ENCODE assay signal across 8 cellular contexts in the genomic region with DNA sequence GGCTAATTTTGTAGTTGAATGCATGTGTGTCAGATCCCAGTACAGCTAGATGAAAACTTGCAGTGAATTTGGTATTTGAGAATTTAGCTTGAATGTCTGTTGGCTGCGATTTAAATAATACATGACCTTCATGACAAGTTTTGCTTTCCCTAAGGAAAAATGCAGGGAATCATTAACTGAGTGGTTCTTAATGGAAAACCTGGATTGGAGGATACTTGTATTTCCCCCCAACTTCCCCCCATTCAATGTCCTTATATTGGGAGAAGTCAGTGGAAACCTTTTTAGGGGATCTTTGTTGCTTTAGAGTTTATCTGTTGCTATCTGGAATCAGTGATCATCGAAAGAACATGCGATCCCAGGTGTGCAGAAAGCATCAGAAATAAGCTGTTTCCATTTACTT. TPM values are rescaled to one million over a fixed set of nuclear protein-coding genes. Genes with fewer than 3 reads are reported as not detected.
DNase-seq lines count a peak whose midpoint lies in the region; ATAC-seq, FAIRE-seq and TF ChIP-seq lines count a peak whose summit lies in the region.
"Not testable (repeated sequence)": the region's sequence is repeated elsewhere in the genome, so short reads cannot be mapped to it uniquely, and the experiment has no call there.

No MANE protein-coding gene starts in this region.

- CTCF ChIA-PET in CD8-positive, alpha-beta memory T cell (lab: Charles Lee): interaction anchor here (1.6 kb wide), 1 partner anchor 206 kb away, joined by 5 read pairs; no protein-coding TSS in a partner anchor
- CTCF ChIA-PET in activated CD8-positive, alpha-beta T cell treated with anti-CD3 and anti-CD28 coated beads for 36 hours (lab: Charles Lee): interaction anchor here (2.2 kb wide), 1 partner anchor 39 kb away, joined by 9 read pairs; a partner anchor contains a TSS

- H3K4me3 ChIP-seq in CD8-positive, alpha-beta memory T cell (ENCODE audit: low read length); Karpas-422 (ENCODE audit: low read length); hepatocyte: not testable (repeated sequence)
- peak overlapping the region; percentile 23 for H3K4me3 ChIP-seq in astrocyte (ENCODE audit: insufficient read depth, low read depth, low read length)

- intact Hi-C loops in activated CD8-positive, alpha-beta T cell treated with anti-CD3 and anti-CD28 coated beads for 36 hours (cut with micrococcal nuclease): loop anchor here (5.0 kb wide), 1 partner anchor 207 kb away; no protein-coding TSS in a partner anchor

- 77% methylated on average over 3 of the region's 3 CpGs for WGBS in hepatocyte (ENCODE audit: low lambda C conversion rate, missing lambda C conversion rate)

- not testable (repeated sequence) for H3K27ac ChIP-seq in CD8-positive, alpha-beta memory T cell (ENCODE audit: low read depth, low read length); Karpas-422 (ENCODE audit: low read length); hepatocyte
- H3K27ac ChIP-seq in astrocyte (ENCODE audit: low read depth, low read length): peak overlapping the region; percentile 26

- H3K27me3 Mint-ChIP-seq in CD8-positive, alpha-beta memory T cell; astrocyte (ENCODE audit: low read depth, unreplicated experiment); effector memory CD8-positive, alpha-beta T cell: not testable (repeated sequence)
- peaks cover 20% of the 10 kb centered on the region for H3K27me3 Mint-ChIP-seq in activated CD8-positive, alpha-beta T cell treated with anti-CD3 and anti-CD28 coated beads for 36 hours
- peaks cover 29% of the 10 kb centered on the region for H3K27me3 Mint-ChIP-seq in nephron (ENCODE audit: low read depth)
- H3K27me3 Mint-ChIP-seq in stimulated activated naive CD8-positive, alpha-beta T cell treated with anti-CD3 and anti-CD28 coated beads, Interleukin-15, Interleukin-2, amounts not matched to agents 100 ng/mL and 50 ng/mL, for 24 hours: peaks cover 12% of the 10 kb centered on the region

- FAIRE-seq in astrocyte (lab: Jason Lieb, UNC): peak; percentile 59

- not testable (repeated sequence) for H2AFZ ChIP-seq in Karpas-422 (ENCODE audit: low read length); astrocyte (ENCODE audit: low read depth, low read length); hepatocyte

- not testable (repeated sequence) for DNase-seq in CD8-positive, alpha-beta memory T cell; Karpas-422; activated CD8-positive, alpha-beta T cell treated with anti-CD3 and anti-CD28 coated beads for 36 hours; astrocyte (ENCODE audit: low read depth); effector memory CD8-positive, alpha-beta T cell; hepatocyte (ENCODE audit: low spot score)

- not testable (repeated sequence) for H4K20me1 ChIP-seq in Karpas-422 (ENCODE audit: insufficient read depth, low read depth, low read length); astrocyte (ENCODE audit: insufficient read depth, low read length); hepatocyte (ENCODE audit: insufficient read depth, poor library complexity, severe bottlenecking)

- H3K36me3 ChIP-seq in CD8-positive, alpha-beta memory T cell (ENCODE audit: insufficient read depth, low read length); Karpas-422 (ENCODE audit: insufficient read depth, low read length); astrocyte (ENCODE audit: insufficient read depth, low read length); hepatocyte (replicated peaks; ENCODE audit: insufficient read depth, low read depth): not testable (repeated sequence)

- H3K9me2 ChIP-seq in Karpas-422 (replicated peaks; ENCODE audit: insufficient read depth, low read length); hepatocyte (replicated peaks; ENCODE audit: insufficient read depth): not testable (repeated sequence)

- not testable (repeated sequence) for H3K36me3 Mint-ChIP-seq in CD8-positive, alpha-beta memory T cell; activated CD8-positive, alpha-beta T cell treated with anti-CD3 and anti-CD28 coated beads for 36 hours (ENCODE audit: low read depth); astrocyte (ENCODE audit: low read depth, unreplicated experiment); effector memory CD8-positive, alpha-beta T cell (ENCODE audit: insufficient read depth); stimulated activated naive CD8-positive, alpha-beta T cell treated with anti-CD3 and anti-CD28 coated beads, Interleukin-15, Interleukin-2, amounts not matched to agents 100 ng/mL and 50 ng/mL, for 24 hours (ENCODE audit: low read depth)
- peaks cover 18% of the 10 kb centered on the region for H3K36me3 Mint-ChIP-seq in nephron (ENCODE audit: low read depth)

- H3K4me3 Mint-ChIP-seq in CD8-positive, alpha-beta memory T cell: peak overlapping the region; percentile 18 to 83 (median 72)
- H3K4me3 Mint-ChIP-seq in activated CD8-positive, alpha-beta T cell treated with anti-CD3 and anti-CD28 coated beads for 36 hours: peak overlapping the region; percentile 30
- H3K4me3 Mint-ChIP-seq in astrocyte (ENCODE audit: unreplicated experiment) (peak overlapping the region; percentile 54), nephron (peak overlapping the region; percentile 77 to 86 (median 78))
- peak overlapping the region; percentile 67 to 74 for H3K4me3 Mint-ChIP-seq in effector memory CD8-positive, alpha-beta T cell
- H3K4me3 Mint-ChIP-seq in stimulated activated naive CD8-positive, alpha-beta T cell treated with anti-CD3 and anti-CD28 coated beads, Interleukin-15, Interleukin-2, amounts not matched to agents 100 ng/mL and 50 ng/mL, for 24 hours: peak overlapping the region; percentile 8

- H3K9ac ChIP-seq in Karpas-422 (ENCODE audit: low read length); astrocyte (ENCODE audit: low read length): not testable (repeated sequence)

- H3K9me3 ChIP-seq in CD8-positive, alpha-beta memory T cell (ENCODE audit: low read length); Karpas-422 (ENCODE audit: low read length); astrocyte (ENCODE audit: insufficient read depth, low read depth, low read length); hepatocyte (ENCODE audit: low read depth): not testable (repeated sequence)

- POLR2A ChIA-PET in CD8-positive, alpha-beta memory T cell (lab: Charles Lee); activated CD8-positive, alpha-beta T cell treated with anti-CD3 and anti-CD28 coated beads for 36 hours (lab: Charles Lee): not testable (repeated sequence)

- H3K27me3 ChIP-seq in CD8-positive, alpha-beta memory T cell (ENCODE audit: insufficient read depth, low read length, poor library complexity, severe bottlenecking); Karpas-422 (ENCODE audit: low read length); astrocyte (ENCODE audit: insufficient read depth, low read length); hepatocyte: not testable (repeated sequence)

- H3K9me3 Mint-ChIP-seq in CD8-positive, alpha-beta memory T cell; activated CD8-positive, alpha-beta T cell treated with anti-CD3 and anti-CD28 coated beads for 36 hours; astrocyte (ENCODE audit: unreplicated experiment); effector memory CD8-positive, alpha-beta T cell; nephron; stimulated activated naive CD8-positive, alpha-beta T cell treated with anti-CD3 and anti-CD28 coated beads, Interleukin-15, Interleukin-2, amounts not matched to agents 100 ng/mL and 50 ng/mL, for 24 hours: not testable (repeated sequence)

- H3K79me2 ChIP-seq in Karpas-422 (ENCODE audit: low read length): peaks cover 34% of the 10 kb centered on the region
- H3K79me2 ChIP-seq in astrocyte (ENCODE audit: insufficient read depth, low read length); hepatocyte: not testable (repeated sequence)

- H3K4me1 ChIP-seq in CD8-positive, alpha-beta memory T cell (ENCODE audit: insufficient read depth, low read length); astrocyte (ENCODE audit: insufficient read depth, low read length); hepatocyte (ENCODE audit: insufficient read depth): not testable (repeated sequence)
- H3K4me1 ChIP-seq in Karpas-422 (ENCODE audit: low read length): peaks cover 39% of the 10 kb centered on the region

- H3K4me2 ChIP-seq in Karpas-422 (ENCODE audit: low read depth, low read length, poor library complexity, severe bottlenecking): peak overlapping the region; percentile 13
- peak overlapping the region; percentile 71 for H3K4me2 ChIP-seq in astrocyte (ENCODE audit: low read length)
- H3K4me2 ChIP-seq in hepatocyte: peak overlapping the region; percentile 18

- peaks cover 20 to 27% (median 21%) of the 10 kb centered on the region in 3 donors for H3K4me1 Mint-ChIP-seq in CD8-positive, alpha-beta memory T cell
- peaks cover 15% of the 10 kb centered on the region for H3K4me1 Mint-ChIP-seq in activated CD8-positive, alpha-beta T cell treated with anti-CD3 and anti-CD28 coated beads for 36 hours (ENCODE audit: low read depth)
- H3K4me1 Mint-ChIP-seq in astrocyte (ENCODE audit: low read depth, unreplicated experiment): not testable (repeated sequence)
- peaks cover 12 to 34% of the 10 kb centered on the region in 2 donors for H3K4me1 Mint-ChIP-seq in effector memory CD8-positive, alpha-beta T cell (ENCODE audit: low read depth in 2 of 2)
- H3K4me1 Mint-ChIP-seq in nephron: peaks cover 22% of the 10 kb centered on the region
- H3K4me1 Mint-ChIP-seq in stimulated activated naive CD8-positive, alpha-beta T cell treated with anti-CD3 and anti-CD28 coated beads, Interleukin-15, Interleukin-2, amounts not matched to agents 100 ng/mL and 50 ng/mL, for 24 hours (ENCODE audit: low read depth): peaks cover 16% of the 10 kb centered on the region

- not testable (repeated sequence) for ATAC-seq in activated CD8-positive, alpha-beta T cell treated with anti-CD3 and anti-CD28 coated beads for 36 hours; effector memory CD8-positive, alpha-beta T cell (replicated peaks)

- peak overlapping the region in 5 of 8 donors; percentile 18 to 76 (median 34) for H3K27ac Mint-ChIP-seq in CD8-positive, alpha-beta memory T cell
- H3K27ac Mint-ChIP-seq in activated CD8-positive, alpha-beta T cell treated with anti-CD3 and anti-CD28 coated beads for 36 hours; astrocyte (ENCODE audit: unreplicated experiment); stimulated activated naive CD8-positive, alpha-beta T cell treated with anti-CD3 and anti-CD28 coated beads, Interleukin-15, Interleukin-2, amounts not matched to agents 100 ng/mL and 50 ng/mL, for 24 hours: not testable (repeated sequence)
- H3K27ac Mint-ChIP-seq in effector memory CD8-positive, alpha-beta T cell: peak overlapping the region; percentile 59 to 99
- peak overlapping the region; percentile 84 to 92 (median 88) for H3K27ac Mint-ChIP-seq in nephron

- not testable (repeated sequence) for TF ChIP-seq CTCF in activated CD8-positive, alpha-beta T cell treated with anti-CD3 and anti-CD28 coated beads for 36 hours (IDR thresholded peaks at IDR 0.05); astrocyte (IDR thresholded peaks at IDR 0.05; ENCODE audit: insufficient read depth, low read depth, low read length); hepatocyte (IDR thresholded peaks at IDR 0.05; ENCODE audit: poor library complexity); nephron (IDR thresholded peaks at IDR 0.05; ENCODE audit: unreplicated experiment in 3 of 3)

RNA-seq across cellular contexts. Expression of a gene that starts 39.2 kb away (rescaled TPM):
- total RNA-seq in CD8-positive, alpha-beta memory T cell: 1 to 10 TPM; 7.5 to 7.9 TPM
- polyA plus RNA-seq in CD8-positive, alpha-beta memory T cell: 9.2 TPM
- total RNA-seq in Karpas-422 (2014; rRNA removed; shearing (Covaris generic); ENCODE audit: low replicate concordance): 23.2 and 36.8 TPM in 2 replicates
- total RNA-seq in activated CD8-positive, alpha-beta T cell treated with anti-CD3 and anti-CD28 coated beads for 36 hours: 1 to 10 TPM; 5.4 to 6.6 TPM
- total RNA-seq in astrocyte: 5.6 and 7.5 TPM in 2 replicates
- total RNA-seq in hepatocyte: 7.6 and 8.9 TPM in 2 replicates
- 10.1 and 16.7 TPM in 2 replicates for polyA plus RNA-seq in hepatocyte

Comparison
In these comparisons a context has a peak if more than half of its experiments do, and no peak if none do; other contexts are left out.
1. H3K4me3 Mint-ChIP-seq: peak in every context shown above with its lines; median percentile 78 in nephron; 72 in CD8-positive, alpha-beta memory T cell; 70 in effector memory CD8-positive, alpha-beta T cell; 54 in astrocyte; 30 in activated CD8-positive, alpha-beta T cell treated with anti-CD3 and anti-CD28 coated beads for 36 hours; 8 in stimulated activated naive CD8-positive, alpha-beta T cell treated with anti-CD3 and anti-CD28 coated beads, Interleukin-15, Interleukin-2, amounts not matched to agents 100 ng/mL and 50 ng/mL, for 24 hours.
2. H3K4me2 ChIP-seq: peak in every context shown above with its lines; median percentile 71 in astrocyte; 18 in hepatocyte; 13 in Karpas-422.